14 cellular contexts compared by ENCODE assay signal in genomic region chr12:54005531-54005852, GRCh38. TPM values are rescaled to one million over a fixed set of nuclear protein-coding genes. Genes with fewer than 3 reads are reported as not detected.
A peak's percentile ranks its signal among the peaks of the same experiment; 100 is the strongest.
DNase-seq lines count a peak whose midpoint lies in the region; ATAC-seq and TF ChIP-seq lines count a peak whose summit lies in the region.
"Had no signal": no experiment of that assay in that cellular context is flagged by ENCODE, and none has a peak within 500 bp of the region (broad histone marks: within the 10 kb centered on the region; RNA-seq: fewer than 3 reads in every experiment).

No MANE protein-coding gene starts in this region.

- DNase-seq in NCI-H748 (lab: John Stamatoyannopoulos, UW; ENCODE audit: unreplicated experiment) (peak; percentile 37), NCI-H748 treated with DMSO at 0.1 percent for 48 hours (lab: John Stamatoyannopoulos, UW) (no peak), fibroblast of the aortic adventitia (ENCODE audit: low read depth) (no peak), skeletal muscle cell (ENCODE audit: low read depth) (no peak), DMS79 (lab: John Stamatoyannopoulos, UW) (no peak), cerebellar nuclear complex (lab: John Stamatoyannopoulos, UW) (no peak)
- no peak for DNase-seq in Jurkat, Clone E6-1 (ENCODE audit: low read depth, low spot score)
- DNase-seq: NCI-H1436 treated with DMSO at 0.1 percent for 48 hours, NCI-H526 treated with DMSO at 0.1 percent for 48 hours had no signal

- H3K4me3 ChIP-seq in Jurkat, Clone E6-1 (ENCODE audit: low read length): peak overlapping the region; percentile 18
- peak overlapping the region; percentile 13 for H3K4me3 ChIP-seq in fibroblast of the aortic adventitia (ENCODE audit: low read depth, low read length)
- peak overlapping the region; percentile 37 for H3K4me3 ChIP-seq in skeletal muscle cell (ENCODE audit: low read depth, low read length)
- H3K4me3 ChIP-seq: SK-N-MC had no signal

- no peak for TF ChIP-seq CTCF in fibroblast of the aortic adventitia (IDR thresholded peaks at IDR 0.05; ENCODE audit: insufficient read depth, low read length)

- ATAC-seq in GM21717 (IDR thresholded peaks at IDR 0.05; ENCODE audit: unreplicated experiment): no peak

RNA-seq across cellular contexts. Expression of gene HOXC8, which starts 3.3 kb away (rescaled TPM):
- 1.1 TPM for polyA plus RNA-seq in Jurkat, Clone E6-1 (2012; ENCODE audit: insufficient read depth, insufficient read length)
- total RNA-seq in fibroblast of the aortic adventitia (ENCODE audit: low replicate concordance): 3.4 TPM in 1 of 2 replicates, not detected in the other
- total RNA-seq: mononuclear cell, right cardiac atrium had no signal
- polyA plus RNA-seq: right cardiac atrium had no signal

RNA-seq across cellular contexts. Expression of gene HOXC9, which starts 5.5 kb away (rescaled TPM):
- 0.77 TPM for polyA plus RNA-seq in Jurkat, Clone E6-1 (2012; ENCODE audit: insufficient read depth, insufficient read length)
- 0.65 TPM in 1 of 2 replicates, not detected in the other for total RNA-seq in fibroblast of the aortic adventitia (ENCODE audit: low replicate concordance)
- total RNA-seq: mononuclear cell had no signal
- polyA plus RNA-seq: right cardiac atrium had no signal

RNA-seq across cellular contexts. Expression of gene HOXC10, which starts 20.5 kb away (rescaled TPM):
- 22.8 TPM for polyA plus RNA-seq in Jurkat, Clone E6-1 (2012; ENCODE audit: insufficient read depth, insufficient read length)
- total RNA-seq in fibroblast of the aortic adventitia (ENCODE audit: low replicate concordance): 0.25 TPM in 1 of 2 replicates, not detected in the other
- total RNA-seq: HT-29, mononuclear cell, right cardiac atrium had no signal
- polyA plus RNA-seq: right cardiac atrium had no signal

RNA-seq across cellular contexts. Expression of gene HOXC6, which starts 22.7 kb away (rescaled TPM):
- not detected for polyA plus RNA-seq in Jurkat, Clone E6-1 (2012; ENCODE audit: insufficient read depth, insufficient read length)
- 0.09 and 0.90 TPM in 2 replicates for total RNA-seq in fibroblast of the aortic adventitia (ENCODE audit: low replicate concordance)
- total RNA-seq: mononuclear cell had no signal

RNA-seq across cellular contexts. Expression of gene HOXC5, which starts 27.4 kb away (rescaled TPM):
- polyA plus RNA-seq in Jurkat, Clone E6-1 (2012; ENCODE audit: insufficient read depth, insufficient read length): not detected
- 0.18 and 1.8 TPM in 2 replicates for total RNA-seq in fibroblast of the aortic adventitia (ENCODE audit: low replicate concordance)
- total RNA-seq: mononuclear cell, right cardiac atrium had no signal
